In genomic region chr6:158797331-158798202, GRCh38 we compare ENCODE assay signal across 1 cellular context.
TF ChIP-seq lines count a peak whose summit lies in the region.

No MANE protein-coding gene starts in this region.

TF ChIP-seq in HepG2, 621 proteins besides CTCF, POLR2A, EP300 and RAD21 (continued from another document):
- no peak for TF ChIP-seq RERE (CRISPR knock-in tag; IDR thresholded peaks at IDR 0.05; ENCODE audit: low read depth)
- TF ChIP-seq MBD4 (IDR thresholded peaks at IDR 0.05; ENCODE audit: borderline replicate concordance, low read length), result no peak
- peak in 1 of 2 experiments; percentile 30; a peak in 2 of 4 replicates for TF ChIP-seq MAFK (conservative IDR thresholded peaks at IDR 0.05 in 1 of 2, IDR thresholded peaks at IDR 0.05 in 1 of 2; ENCODE audit: low read length in 2 of 2)
- no peak for TF ChIP-seq IRF1 (CRISPR knock-in tag; IDR thresholded peaks at IDR 0.05; ENCODE audit: low read depth)
- TF ChIP-seq ZKSCAN1 (IDR thresholded peaks at IDR 0.05; ENCODE audit: low read length), result no peak
- TF ChIP-seq ZKSCAN5 (CRISPR knock-in tag; IDR thresholded peaks at IDR 0.05), result no peak
